Comparison of ENCODE assay signal across 18 cellular contexts in the genomic region with DNA sequence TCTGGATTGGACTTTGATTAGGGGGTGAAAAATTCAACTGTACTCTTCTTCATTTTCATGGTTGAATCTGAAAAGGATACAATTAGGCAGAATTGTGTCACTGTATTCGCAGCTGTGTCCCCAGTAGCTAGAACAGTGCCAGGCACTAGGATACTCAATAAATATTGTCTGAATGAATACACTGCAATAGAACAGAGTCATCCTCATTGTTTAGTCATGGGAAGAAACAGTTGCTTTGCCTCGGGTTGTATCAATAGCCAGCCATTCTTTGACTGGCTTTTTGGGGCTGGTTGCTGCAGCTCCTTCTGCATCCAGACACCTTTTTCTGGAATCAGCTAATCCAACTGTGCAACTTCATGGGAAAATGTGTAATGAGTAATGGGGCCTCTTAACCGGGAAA.
"Had no signal": no experiment of that assay in that cellular context is flagged by ENCODE, and none has a peak within 500 bp of the region (broad histone marks: within the 10 kb centered on the region; RNA-seq: fewer than 3 reads in every experiment).

No MANE protein-coding gene starts in this region.

- H3K9me3 ChIP-seq: esophagus muscularis mucosa, spleen, tibial artery had no signal

- H3K27me3 ChIP-seq: esophagus muscularis mucosa had no signal

- H3K4me1 ChIP-seq: esophagus muscularis mucosa, parathyroid adenoma, spleen, tibial artery had no signal

- DNase-seq: activated CD4-positive, alpha-beta T cell treated with anti-CD3 and anti-CD28 coated beads for 48 hours; activated CD8-positive, alpha-beta T cell treated with anti-CD3 and anti-CD28 coated beads for 36 hours; activated naive CD4-positive, alpha-beta T cell treated with Interleukin-2 at 50 U/mL for 16 hours; activated naive CD8-positive, alpha-beta T cell treated with anti-CD3 and anti-CD28 coated beads, Interleukin-2, amount 10 ng/mL, durations not matched to agents 7 days and 5 days; activated T-cell treated with anti-CD3 and anti-CD28 coated beads, Interleukin-2, amount 50 U/mL, for 1 hour; effector CD8-positive, alpha-beta T cell; left ventricle myocardium superior; naive thymus-derived CD8-positive, alpha-beta T cell; retina; spleen; stimulated activated CD4-positive, alpha-beta T cell treated with anti-CD3 and anti-CD28 coated beads, Interleukin-4, amount 100 ng/mL, for 4 hours; tibial artery had no signal

- H3K4me3 ChIP-seq: coronary artery, esophagus muscularis mucosa, SK-N-MC, spleen, tibial artery had no signal

- H3K36me3 ChIP-seq: esophagus muscularis mucosa, spleen, tibial artery had no signal

- FAIRE-seq: TTC549, urothelium cell line had no signal

- H3K27ac ChIP-seq: coronary artery, esophagus muscularis mucosa, parathyroid adenoma, SK-N-MC, spleen, tibial artery had no signal
